14 cellular contexts compared by ENCODE assay signal in the genomic region with DNA sequence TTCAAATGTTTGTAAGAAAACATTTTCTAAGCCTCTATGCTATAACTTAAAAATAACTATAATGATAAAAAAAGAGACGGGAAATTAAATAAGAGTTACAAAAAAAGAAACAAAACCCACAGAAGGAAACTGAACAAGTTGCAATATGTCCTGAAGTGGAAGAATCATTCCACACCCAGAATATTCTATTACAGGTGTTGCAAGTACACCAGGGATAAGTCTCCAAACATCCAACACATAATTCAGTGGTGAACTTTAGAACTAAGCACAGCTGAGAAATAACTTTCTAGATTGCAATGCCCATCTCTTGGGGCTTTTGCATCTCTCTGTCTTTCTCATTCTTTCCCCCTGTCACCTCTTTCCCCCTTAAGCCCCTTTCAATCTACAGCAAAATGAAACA.
A peak's percentile ranks its signal among the peaks of the same experiment; 100 is the strongest.
DNase-seq lines count a peak whose midpoint lies in the region; TF ChIP-seq lines count a peak whose summit lies in the region.
"Had no signal": no experiment of that assay in that cellular context is flagged by ENCODE, and none has a peak within 500 bp of the region (broad histone marks: within the 10 kb centered on the region; RNA-seq: fewer than 3 reads in every experiment).

No MANE protein-coding gene starts in this region.

- H3K4me1 Mint-ChIP-seq in HFFc6 (ENCODE audit: low read depth) = no peaks in the 10 kb centered on the region
- H3K4me1 Mint-ChIP-seq in activated naive CD8-positive, alpha-beta T cell treated with anti-CD3 and anti-CD28 coated beads for 36 hours = no peaks in the 10 kb centered on the region
- H3K4me1 Mint-ChIP-seq: IgD-negative memory B cell had no signal

- no peak overlapping the region for H2AK5ac ChIP-seq in neuronal stem cell (ENCODE audit: low read depth, low read length)

- no peak overlapping the region for H4K8ac ChIP-seq in neuronal stem cell (ENCODE audit: low read depth, low read length)

- H2AFZ ChIP-seq in hepatocyte (no peak overlapping the region), neuronal stem cell (ENCODE audit: low read length) (no peak overlapping the region)

- H3K4ac ChIP-seq in neuronal stem cell (ENCODE audit: low read length) = no peak overlapping the region

- no peaks in the 10 kb centered on the region for H3K36me3 Mint-ChIP-seq in HFFc6 (ENCODE audit: low read depth)
- no peaks in the 10 kb centered on the region for H3K36me3 Mint-ChIP-seq in activated naive CD8-positive, alpha-beta T cell treated with anti-CD3 and anti-CD28 coated beads for 36 hours

- H3K4me1 ChIP-seq in adipocyte (ENCODE audit: control insufficient read depth, insufficient read depth, low read length) = peaks cover 15% of the 10 kb centered on the region
- H3K4me1 ChIP-seq in hepatocyte (ENCODE audit: insufficient read depth) = no peaks in the 10 kb centered on the region
- H3K4me1 ChIP-seq in neuronal stem cell (ENCODE audit: control insufficient read depth in 2 of 2, insufficient read depth in 1 of 2, low read depth in 1 of 2, low read length in 2 of 2) = peaks cover 0 to 6% of the 10 kb centered on the region in 2 donors
- no peaks in the 10 kb centered on the region for H3K4me1 ChIP-seq in adrenal gland (replicated peaks in 1 of 2)
- H3K4me1 ChIP-seq: Caco-2 had no signal

- no peaks in the 10 kb centered on the region for H3K9me3 ChIP-seq in adipocyte (ENCODE audit: control insufficient read depth, low read length)
- no peaks in the 10 kb centered on the region for H3K9me3 ChIP-seq in hepatocyte (ENCODE audit: low read depth)
- H3K9me3 ChIP-seq in neuronal stem cell (replicated peaks in 1 of 2; ENCODE audit: control insufficient read depth in 2 of 2, insufficient read depth in 1 of 2, low read depth in 1 of 2, low read length in 2 of 2) = no peaks in the 10 kb centered on the region
- H3K9me3 ChIP-seq in adrenal gland (replicated peaks in 1 of 3) = no peaks in the 10 kb centered on the region
- H3K9me3 ChIP-seq: Caco-2 had no signal

- H2BK120ac ChIP-seq in neuronal stem cell (ENCODE audit: low read depth, low read length) = no peak overlapping the region

- H3K27me3 ChIP-seq in adipocyte (replicated peaks; ENCODE audit: control insufficient read depth, insufficient read depth, low read length) (no peaks in the 10 kb centered on the region), hepatocyte (no peaks in the 10 kb centered on the region), neuronal stem cell (ENCODE audit: control insufficient read depth in 3 of 3, insufficient read depth in 3 of 3, low read depth in 1 of 3, low read length in 3 of 3) (no peaks in the 10 kb centered on the region), adrenal gland (no peaks in the 10 kb centered on the region)

- H3K9me2 ChIP-seq in hepatocyte (replicated peaks; ENCODE audit: insufficient read depth) = no peaks in the 10 kb centered on the region

- no peak overlapping the region for H3K23ac ChIP-seq in neuronal stem cell (ENCODE audit: low read depth, low read length, poor library complexity)

- H2BK12ac ChIP-seq in neuronal stem cell (ENCODE audit: low read length) = no peak overlapping the region

- intact Hi-C loops in adrenal gland (cut with DNase I) = no loop called here

- no peak overlapping the region for H4K91ac ChIP-seq in neuronal stem cell (ENCODE audit: low read depth, low read length, poor library complexity)

- no peak overlapping the region for H3K4me3 Mint-ChIP-seq in HFFc6
- H3K4me3 Mint-ChIP-seq in activated naive CD8-positive, alpha-beta T cell treated with anti-CD3 and anti-CD28 coated beads for 36 hours = no peak overlapping the region
- H3K4me3 Mint-ChIP-seq: CD4-positive, alpha-beta T cell; IgD-negative memory B cell had no signal

- no peak overlapping the region for H3K14ac ChIP-seq in neuronal stem cell (ENCODE audit: low read length)

- no peak overlapping the region for H3K27ac Mint-ChIP-seq in HFFc6
- H3K27ac Mint-ChIP-seq in activated naive CD8-positive, alpha-beta T cell treated with anti-CD3 and anti-CD28 coated beads for 36 hours = no peak overlapping the region
- H3K27ac Mint-ChIP-seq: CD4-positive, alpha-beta T cell; IgD-negative memory B cell had no signal

- peaks cover 8% of the 10 kb centered on the region for H3K9me3 Mint-ChIP-seq in HFFc6
- H3K9me3 Mint-ChIP-seq in activated naive CD8-positive, alpha-beta T cell treated with anti-CD3 and anti-CD28 coated beads for 36 hours = peaks cover 5% of the 10 kb centered on the region
- H3K9me3 Mint-ChIP-seq: CD4-positive, alpha-beta T cell had no signal

- no peak overlapping the region for H3K4me2 ChIP-seq in hepatocyte
- H3K4me2 ChIP-seq in neuronal stem cell (ENCODE audit: insufficient read depth, low read length, poor library complexity, severe bottlenecking) = no peak overlapping the region

- H3K18ac ChIP-seq in neuronal stem cell (ENCODE audit: low read length) = no peak overlapping the region

- no peaks in the 10 kb centered on the region; the same call in 1 of the 2 replicates for H3K27me3 Mint-ChIP-seq in HFFc6 (ENCODE audit: insufficient read depth)
- H3K27me3 Mint-ChIP-seq in activated naive CD8-positive, alpha-beta T cell treated with anti-CD3 and anti-CD28 coated beads for 36 hours = no peaks in the 10 kb centered on the region
- H3K27me3 Mint-ChIP-seq: CD4-positive, alpha-beta T cell; IgD-negative memory B cell had no signal

- H2BK15ac ChIP-seq in neuronal stem cell (ENCODE audit: low read length) = no peak overlapping the region

- peak overlapping the region; percentile 72 for H3K27ac ChIP-seq in hepatocyte
- H3K27ac ChIP-seq in neuronal stem cell (replicated peaks; ENCODE audit: low read length) = peak overlapping the region; percentile 81
- H3K27ac ChIP-seq in adrenal gland = no peak overlapping the region
- H3K27ac ChIP-seq: C4-2B had no signal

- no peaks in the 10 kb centered on the region for H3K79me2 ChIP-seq in hepatocyte

- DNase-seq in adipocyte (ENCODE audit: low read depth) = no peak
- DNase-seq in hepatocyte (ENCODE audit: low spot score) = no peak
- no peak for DNase-seq in neuronal stem cell (ENCODE audit: low spot score)
- DNase-seq in AML-193 (lab: John Stamatoyannopoulos, UW) = no peak
- no peak for DNase-seq in adrenal gland
- no peak for DNase-seq in HFFc6
- no peak for DNase-seq in activated naive CD8-positive, alpha-beta T cell treated with anti-CD3 and anti-CD28 coated beads for 36 hours
- DNase-seq: ACHN; Caco-2; CD4-positive, alpha-beta T cell; GDM1; KBM-7 had no signal

- no peak overlapping the region for H2BK5ac ChIP-seq in neuronal stem cell (ENCODE audit: low read length)

- WGBS in hepatocyte (ENCODE audit: low lambda C conversion rate, missing lambda C conversion rate) = 92% methylated on average over 1 of the region's 1 CpG
- WGBS in neuronal stem cell (ENCODE audit: extremely low coverage in 2 of 2, insufficient read length in 2 of 2, insufficient replicate concordance in 1 of 2), 2 donors = no CpG with 5 or more reads among the region's 1 CpG
- 80 to 85% (median 83%) methylated on average over 1 of the region's 1 CpG for WGBS in adrenal gland, 4 donors

- H3K36me3 ChIP-seq in adipocyte (ENCODE audit: control insufficient read depth, insufficient read depth, low read length, severe bottlenecking) = no peaks in the 10 kb centered on the region
- H3K36me3 ChIP-seq in hepatocyte (replicated peaks; ENCODE audit: insufficient read depth, low read depth) = no peaks in the 10 kb centered on the region
- H3K36me3 ChIP-seq in neuronal stem cell (replicated peaks in 1 of 2; ENCODE audit: control insufficient read depth in 2 of 2, insufficient read depth in 2 of 2, low read length in 2 of 2) = no peaks in the 10 kb centered on the region
- no peaks in the 10 kb centered on the region for H3K36me3 ChIP-seq in adrenal gland (replicated peaks in 1 of 2)

- no peak for TF ChIP-seq POLR2A in adrenal gland (IDR thresholded peaks at IDR 0.05)

- no peaks in the 10 kb centered on the region for H3K79me1 ChIP-seq in neuronal stem cell (ENCODE audit: low read depth, low read length)

- no peak for TF ChIP-seq CTCF in hepatocyte (IDR thresholded peaks at IDR 0.05; ENCODE audit: poor library complexity)
- no peak for TF ChIP-seq CTCF in adrenal gland (IDR thresholded peaks at IDR 0.05)
- TF ChIP-seq CTCF in HFFc6 (IDR thresholded peaks at IDR 0.05) = no peak

- H3K4me3 ChIP-seq in adipocyte (ENCODE audit: low read length) (peak overlapping the region; percentile 36), hepatocyte (no peak overlapping the region), neuronal stem cell (ENCODE audit: low read length in 2 of 2) (no peak overlapping the region), adrenal gland (no peak overlapping the region)

- H4K20me1 ChIP-seq in hepatocyte (ENCODE audit: insufficient read depth, poor library complexity, severe bottlenecking) = no peaks in the 10 kb centered on the region

- H3K9ac ChIP-seq in adipocyte (ENCODE audit: low read length) (peak overlapping the region; percentile 61), neuronal stem cell (ENCODE audit: low read depth, low read length, poor library complexity) (no peak overlapping the region)

Comparison
In these comparisons a context has a peak if more than half of its experiments do, and no peak if none do; other contexts are left out.
1. H3K27ac ChIP-seq: peak in hepatocyte (single experiment) and neuronal stem cell (single experiment); none in adrenal gland (0 of 5).